Comparison of ENCODE assay signal across 27 cellular contexts in genomic region chr4:138428611-138429010, GRCh38.
"Had no signal": no experiment of that assay in that cellular context is flagged by ENCODE, and none has a peak within 500 bp of the region (broad histone marks: within the 10 kb centered on the region; RNA-seq: fewer than 3 reads in every experiment).

No MANE protein-coding gene starts in this region.

- DNase-seq: effector memory CD8-positive, alpha-beta T cell; erythroblast; esophagus squamous epithelium; foreskin melanocyte; glutamatergic neuron; heart right ventricle; hippocampal formation; left cardiac atrium; left lung; mesenchymal stem cell; mucosa of descending colon; naive B cell; right lobe of liver; small intestine; stimulated activated CD4-positive, alpha-beta T cell treated with anti-CD3 and anti-CD28 coated beads, Interleukin-15, amount 100 ng/mL, for 24 hours; stimulated activated CD4-positive, alpha-beta T cell treated with anti-CD3 and anti-CD28 coated beads, Interleukin-2, amount 100 ng/mL, for 48 hours; stimulated activated naive B cell treated with anti-CD40 and anti-IgM and Interleukin-4, amounts not matched to agents 10 μg/mL and 1 μg/mL and 100 μg/mL, for 72 hours; upper lobe of left lung had no signal

- H3K4me1 Mint-ChIP-seq: mesothelial cell of epicardium; naive B cell; neural crest cell; stimulated activated naive B cell treated with anti-CD40 and anti-IgM and Interleukin-4, amounts not matched to agents 10 μg/mL and 1 μg/mL and 100 μg/mL, for 72 hours had no signal

- H3K9ac ChIP-seq: parathyroid adenoma had no signal

- H3K27ac ChIP-seq: esophagus squamous epithelium, heart right ventricle, left lung, neutrophil, parathyroid adenoma, right lobe of liver, tibial nerve, upper lobe of left lung had no signal

- H3K27ac Mint-ChIP-seq: effector memory CD8-positive, alpha-beta T cell; mesothelial cell of epicardium; naive B cell; natural killer cell treated with Interleukin-12 subunit alpha and Interleukin-12 subunit beta and Interleukin-15 and Interleukin-18, amount 100 ng/mL, for 72 hours; progenitor cell of endocrine pancreas; stimulated activated naive B cell treated with anti-CD40 and anti-IgM and Interleukin-4, amounts not matched to agents 10 μg/mL and 1 μg/mL and 100 μg/mL, for 72 hours; stimulated activated naive CD8-positive, alpha-beta T cell treated with anti-CD3 and anti-CD28 coated beads, Interleukin-15, Interleukin-2, amounts not matched to agents 100 ng/mL and 50 ng/mL, for 24 hours had no signal

- H3K27me3 ChIP-seq: esophagus squamous epithelium, left lung, neutrophil, right lobe of liver, tibial nerve, upper lobe of left lung had no signal

- H3K36me3 ChIP-seq: esophagus squamous epithelium, heart right ventricle, left lung, neutrophil, right lobe of liver, thoracic aorta, tibial nerve, upper lobe of left lung had no signal

- H3K4me1 ChIP-seq: esophagus squamous epithelium, heart right ventricle, left lung, parathyroid adenoma, right lobe of liver, tibial nerve, upper lobe of left lung had no signal

- H3K4me3 ChIP-seq: esophagus squamous epithelium, heart right ventricle, left lung, mucosa of descending colon, right lobe of liver, thoracic aorta, tibial nerve, upper lobe of left lung had no signal

- H3K36me3 Mint-ChIP-seq: naive B cell; stimulated activated naive B cell treated with anti-CD40 and anti-IgM and Interleukin-4, amounts not matched to agents 10 μg/mL and 1 μg/mL and 100 μg/mL, for 72 hours had no signal

- H3K9me3 ChIP-seq: mucosa of descending colon, neutrophil, right lobe of liver had no signal

- H3K4me3 Mint-ChIP-seq: effector memory CD8-positive, alpha-beta T cell; mesothelial cell of epicardium; naive B cell; natural killer cell treated with Interleukin-12 subunit alpha and Interleukin-12 subunit beta and Interleukin-15 and Interleukin-18, amount 100 ng/mL, for 72 hours; neural crest cell; stimulated activated naive B cell treated with anti-CD40 and anti-IgM and Interleukin-4, amounts not matched to agents 10 μg/mL and 1 μg/mL and 100 μg/mL, for 72 hours; stimulated activated naive CD8-positive, alpha-beta T cell treated with anti-CD3 and anti-CD28 coated beads, Interleukin-15, Interleukin-2, amounts not matched to agents 100 ng/mL and 50 ng/mL, for 24 hours had no signal

- H3K27me3 Mint-ChIP-seq: effector memory CD8-positive, alpha-beta T cell; natural killer cell treated with Interleukin-12 subunit alpha and Interleukin-12 subunit beta and Interleukin-15 and Interleukin-18, amount 100 ng/mL, for 72 hours; progenitor cell of endocrine pancreas; stimulated activated naive B cell treated with anti-CD40 and anti-IgM and Interleukin-4, amounts not matched to agents 10 μg/mL and 1 μg/mL and 100 μg/mL, for 72 hours; stimulated activated naive CD8-positive, alpha-beta T cell treated with anti-CD3 and anti-CD28 coated beads, Interleukin-15, Interleukin-2, amounts not matched to agents 100 ng/mL and 50 ng/mL, for 24 hours had no signal
